ENCODE assay signal across 17 cellular contexts in the genomic region with DNA sequence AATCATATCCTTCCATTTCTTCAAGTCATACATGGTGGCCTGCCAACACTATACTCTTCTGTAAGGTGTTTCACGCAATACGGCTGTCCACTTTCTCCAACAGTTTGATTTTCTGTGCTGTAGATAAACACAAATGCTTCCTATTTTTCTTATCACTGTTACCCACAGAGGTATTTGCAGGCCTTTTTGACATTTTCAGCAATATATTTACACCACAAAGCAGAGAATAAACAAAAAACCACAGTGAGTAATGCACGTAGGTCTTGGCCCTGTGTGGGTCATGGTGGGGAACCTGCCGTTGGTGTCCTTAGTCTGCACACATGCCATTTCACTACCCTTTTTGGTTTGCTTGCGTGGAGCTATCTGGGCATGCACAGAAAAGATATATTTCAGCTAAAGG.
"Had no signal": no experiment of that assay in that cellular context is flagged by ENCODE, and none has a peak within 500 bp of the region (broad histone marks: within the 10 kb centered on the region; RNA-seq: fewer than 3 reads in every experiment).

No MANE protein-coding gene starts in this region.

- H3K4me1 Mint-ChIP-seq: stimulated activated naive B cell treated with anti-CD40 and anti-IgM and Interleukin-4, amounts not matched to agents 10 μg/mL and 1 μg/mL and 100 μg/mL, for 72 hours; stimulated activated naive CD8-positive, alpha-beta T cell treated with anti-CD3 and anti-CD28 coated beads, Interleukin-15, amount 100 ng/mL, for 72 hours had no signal

- H3K27me3 Mint-ChIP-seq: dendritic cell treated with granulocyte-macrophage colony-stimulating factor and Interleukin-4, amounts not matched to agents 40 ng/mL and 50 ng/mL, for 4 days; memory B cell; stimulated activated naive B cell treated with anti-CD40 and anti-IgM and Interleukin-4, amounts not matched to agents 10 μg/mL and 1 μg/mL and 100 μg/mL, for 72 hours; stimulated activated naive CD8-positive, alpha-beta T cell treated with anti-CD3 and anti-CD28 coated beads, Interleukin-15, amount 100 ng/mL, for 72 hours had no signal

- DNase-seq: esophagus squamous epithelium; foreskin fibroblast; kidney; left cardiac atrium; left ventricle myocardium inferior; lower lobe of right lung; midbrain; psoas muscle; retina; right lobe of liver; stimulated activated CD4-positive, alpha-beta T cell treated with anti-CD3 and anti-CD28 coated beads, Interleukin-4, amount 100 ng/mL, for 1 hour; stimulated activated naive B cell treated with anti-CD40 and anti-IgM and Interleukin-4, amounts not matched to agents 10 μg/mL and 1 μg/mL and 100 μg/mL, for 72 hours; stimulated activated naive CD8-positive, alpha-beta T cell treated with anti-CD3 and anti-CD28 coated beads, Interleukin-15, amount 100 ng/mL, for 72 hours; testis had no signal

- H3K27ac Mint-ChIP-seq: dendritic cell treated with granulocyte-macrophage colony-stimulating factor and Interleukin-4, amounts not matched to agents 40 ng/mL and 50 ng/mL, for 4 days; memory B cell; nephron; stimulated activated naive B cell treated with anti-CD40 and anti-IgM and Interleukin-4, amounts not matched to agents 10 μg/mL and 1 μg/mL and 100 μg/mL, for 72 hours; stimulated activated naive CD8-positive, alpha-beta T cell treated with anti-CD3 and anti-CD28 coated beads, Interleukin-15, amount 100 ng/mL, for 72 hours had no signal

- H3K4me3 Mint-ChIP-seq: dendritic cell treated with granulocyte-macrophage colony-stimulating factor and Interleukin-4, amounts not matched to agents 40 ng/mL and 50 ng/mL, for 4 days; memory B cell; nephron; stimulated activated naive B cell treated with anti-CD40 and anti-IgM and Interleukin-4, amounts not matched to agents 10 μg/mL and 1 μg/mL and 100 μg/mL, for 72 hours; stimulated activated naive CD8-positive, alpha-beta T cell treated with anti-CD3 and anti-CD28 coated beads, Interleukin-15, amount 100 ng/mL, for 72 hours had no signal
